ENCODE assay signal across 8 cellular contexts in genomic region chr1:16163882-16164820, GRCh38. TPM values are rescaled to one million over a fixed set of nuclear protein-coding genes. Genes with fewer than 3 reads are reported as not detected.
DNase-seq lines count a peak whose midpoint lies in the region; ATAC-seq and TF ChIP-seq lines count a peak whose summit lies in the region.

No MANE protein-coding gene starts in this region.

- H3K27ac ChIP-seq in heart left ventricle: peak overlapping the region in 2 of 12 donors; percentile 57 to 62
- H3K27ac ChIP-seq in right atrium auricular region: peak overlapping the region in 1 of 2 donors; percentile 62
- no peak overlapping the region for H3K27ac ChIP-seq in psoas muscle

- H3K36me3 ChIP-seq in heart left ventricle: no peaks in the 10 kb centered on the region
- no peaks in the 10 kb centered on the region for H3K36me3 ChIP-seq in right atrium auricular region
- no peaks in the 10 kb centered on the region for H3K36me3 ChIP-seq in psoas muscle (ENCODE audit: insufficient read depth in 1 of 2, low read depth in 1 of 2)

- peak overlapping the region; percentile 48 for H3K27ac Mint-ChIP-seq in endothelial cell (ENCODE audit: unreplicated experiment)

- H3K4me3 Mint-ChIP-seq in endothelial cell (ENCODE audit: unreplicated experiment): no peak overlapping the region

- 67 to 75% (median 70%) methylated on average over 16 of the region's 16 CpGs for WGBS in heart left ventricle, 4 donors
- 55 to 70% (median 56%) methylated on average over 16 of the region's 16 CpGs for WGBS in psoas muscle, 3 donors

- peaks cover 16% of the 10 kb centered on the region for H3K27me3 Mint-ChIP-seq in endothelial cell (ENCODE audit: unreplicated experiment)

- H3K9me3 ChIP-seq in heart left ventricle: no peaks in the 10 kb centered on the region
- no peaks in the 10 kb centered on the region for H3K9me3 ChIP-seq in right atrium auricular region
- no peaks in the 10 kb centered on the region for H3K9me3 ChIP-seq in psoas muscle

- no peaks in the 10 kb centered on the region for H3K36me3 Mint-ChIP-seq in endothelial cell (ENCODE audit: low read depth, unreplicated experiment)

- ATAC-seq in heart left ventricle: peak in 3 of 4 donors; percentile 36 to 52 (median 43)
- peak; percentile 15 to 57 (median 38) for ATAC-seq in psoas muscle
- no peak for ATAC-seq in GM21529 (IDR thresholded peaks at IDR 0.05; ENCODE audit: unreplicated experiment)
- no peak for ATAC-seq in GM19328 (IDR thresholded peaks at IDR 0.05; ENCODE audit: unreplicated experiment)
- ATAC-seq in GM18517 (IDR thresholded peaks at IDR 0.05; ENCODE audit: unreplicated experiment): no peak

- H3K4me1 ChIP-seq in heart left ventricle (peaks cover 0 to 31% (median 16%) of the 10 kb centered on the region in 12 donors), right atrium auricular region (peaks cover 0 to 27% of the 10 kb centered on the region in 2 donors), psoas muscle (peaks cover 4% of the 10 kb centered on the region)

- no peaks in the 10 kb centered on the region for H3K9me3 Mint-ChIP-seq in endothelial cell (ENCODE audit: unreplicated experiment)

- DNase-seq in heart left ventricle (peak in 1 of 5 donors; percentile 59), right atrium auricular region (ENCODE audit: low spot score) (no peak), NCI-H748 treated with DMSO at 0.1 percent for 48 hours (lab: John Stamatoyannopoulos, UW) (peak; percentile 74), endothelial cell (ENCODE audit: low spot score) (no peak), psoas muscle (no peak)

- H3K27me3 ChIP-seq in heart left ventricle (peaks cover 0 to 12% (median 0%) of the 10 kb centered on the region in 9 donors), right atrium auricular region (no peaks in the 10 kb centered on the region), psoas muscle (ENCODE audit: insufficient read depth in 3 of 3, low read length in 2 of 3) (peaks cover 0 to 17% (median 1%) of the 10 kb centered on the region in 3 donors)

- peaks cover 40% of the 10 kb centered on the region for H3K4me1 Mint-ChIP-seq in endothelial cell (ENCODE audit: unreplicated experiment)

- H3K4me3 ChIP-seq in heart left ventricle (no peak overlapping the region), right atrium auricular region (no peak overlapping the region), psoas muscle (no peak overlapping the region)

- TF ChIP-seq CTCF in heart left ventricle (IDR thresholded peaks at IDR 0.05): no peak
- TF ChIP-seq CTCF in right atrium auricular region (IDR thresholded peaks at IDR 0.05): no peak
- TF ChIP-seq CTCF in endothelial cell (IDR thresholded peaks at IDR 0.05; ENCODE audit: unreplicated experiment): no peak
- TF ChIP-seq CTCF in psoas muscle (IDR thresholded peaks at IDR 0.05): no peak

- intact Hi-C loops in heart left ventricle (cut with DNase I) (no loop called here), psoas muscle (cut with DNase I) (no loop called here)

- no peak for TF ChIP-seq POLR2A in heart left ventricle (IDR thresholded peaks at IDR 0.05)

RNA-seq across cellular contexts. Expression of gene EPHA2, which starts 8.3 kb away (rescaled TPM):
- total RNA-seq in heart left ventricle (10 to 100 TPM in 8 of 9 donors, 1 to 10 TPM in 1; 7.6 to 34.7 (median 14.8) TPM), right atrium auricular region (10 to 100 TPM; 17.5 to 43.5 TPM), endothelial cell (ENCODE audit: unreplicated experiment) (109 TPM), psoas muscle (1 to 10 TPM; 3.0 to 7.0 (median 3.5) TPM)
- polyA plus RNA-seq in heart left ventricle (10 to 100 TPM in 1 of 2 donors, 1 to 10 TPM in 1; 5.6 to 14.0 TPM), psoas muscle (1 to 10 TPM; 1.3 to 8.0 (median 1.5) TPM)

RNA-seq across cellular contexts. Expression of gene ARHGEF19, which starts 48.3 kb away (rescaled TPM):
- 1 to 10 TPM in 8 of 9 donors, under 1 TPM in 1; 0.97 to 3.8 (median 2.3) TPM for total RNA-seq in heart left ventricle
- polyA plus RNA-seq in heart left ventricle: 1 to 10 TPM in 1 of 2 donors, under 1 TPM in 1; 0.99 to 3.5 TPM
- total RNA-seq in right atrium auricular region: 1 to 10 TPM; 1.5 to 4.8 TPM
- total RNA-seq in endothelial cell (ENCODE audit: unreplicated experiment): 14.0 TPM
- 1 to 10 TPM; 1.1 to 1.8 (median 1.3) TPM for total RNA-seq in psoas muscle
- 1 to 10 TPM in 2 of 3 donors, under 1 TPM in 1; 0.99 to 2.4 (median 1.3) TPM for polyA plus RNA-seq in psoas muscle

Comparison
In these comparisons a context has a peak if more than half of its experiments do, and no peak if none do; other contexts are left out.
1. ATAC-seq: peak in heart left ventricle (3 of 4) and psoas muscle (4 of 4); none in GM21529 (single experiment), GM19328 (single experiment) and GM18517 (single experiment).